Comparison of ENCODE assay signal across 8 cellular contexts in genomic region chr1:30778156-30778978, GRCh38. TPM values are rescaled to one million over a fixed set of nuclear protein-coding genes. Genes with fewer than 3 reads are reported as not detected.
DNase-seq lines count a peak whose midpoint lies in the region; ATAC-seq and TF ChIP-seq lines count a peak whose summit lies in the region.

No MANE protein-coding gene starts in this region.

- H4K5ac ChIP-seq in H9 (ENCODE audit: insufficient read length, low read depth, low read length) = no peak overlapping the region

- H2AFZ ChIP-seq in Karpas-422 (ENCODE audit: low read length) (no peak overlapping the region), H9 (ENCODE audit: low read length) (no peak overlapping the region)

- no peak overlapping the region for H2AK5ac ChIP-seq in H9 (ENCODE audit: insufficient read length, low read length)

- H3K14ac ChIP-seq in H9 (ENCODE audit: insufficient read depth, low read length) = no peak overlapping the region

- no peak overlapping the region for H4K8ac ChIP-seq in H9 (replicated peaks; ENCODE audit: insufficient read length, low read depth, low read length)

- no peak overlapping the region for H3K56ac ChIP-seq in H9 (ENCODE audit: insufficient read length, low read depth, low read length)

- no peak overlapping the region for H2BK20ac ChIP-seq in H9 (ENCODE audit: low read depth, low read length, poor library complexity, severe bottlenecking)

- H3K36me3 Mint-ChIP-seq in H9 (ENCODE audit: insufficient read depth in 1 of 3, low read depth in 3 of 3) = no peaks in the 10 kb centered on the region
- no peaks in the 10 kb centered on the region for H3K36me3 Mint-ChIP-seq in progenitor cell of endocrine pancreas (ENCODE audit: insufficient read depth)

- H3K18ac ChIP-seq in H9 (ENCODE audit: insufficient read length, low read depth, low read length) = no peak overlapping the region

- no CpG with 5 or more reads among the region's 11 CpGs for WGBS in H9 (ENCODE audit: extremely low coverage, insufficient read length, low lambda C conversion rate)

- DNase-seq in DMS79 (lab: John Stamatoyannopoulos, UW) = peak; percentile 61
- peak; percentile 79 for DNase-seq in Karpas-422
- DNase-seq in T1000 (lab: John Stamatoyannopoulos, UW) = peak; percentile 23
- DNase-seq in kidney epithelial cell (ENCODE audit: low read depth) = peak; percentile 60
- no peak for DNase-seq in H9
- no peak for DNase-seq in progenitor cell of endocrine pancreas (ENCODE audit: low spot score, unreplicated experiment)
- no peak for DNase-seq in cortex of kidney (lab: John Stamatoyannopoulos, UW)

- H4K20me1 ChIP-seq in Karpas-422 (ENCODE audit: insufficient read depth, low read depth, low read length) = no peaks in the 10 kb centered on the region; the same call in 1 of the 2 replicates
- no peaks in the 10 kb centered on the region for H4K20me1 ChIP-seq in H9 (ENCODE audit: control insufficient read depth, insufficient read depth, insufficient read length)

- H3K79me2 ChIP-seq in Karpas-422 (ENCODE audit: low read length) (no peaks in the 10 kb centered on the region), H9 (ENCODE audit: insufficient read depth, low read length) (no peaks in the 10 kb centered on the region)

- H3K27me3 Mint-ChIP-seq in H9 (ENCODE audit: low read depth) = peaks cover 18% of the 10 kb centered on the region
- H3K27me3 Mint-ChIP-seq in progenitor cell of endocrine pancreas = peaks cover 23% of the 10 kb centered on the region

- H3K4me1 Mint-ChIP-seq in H9 = peaks cover 9 to 25% of the 10 kb centered on the region in 2 experiments
- H3K4me1 Mint-ChIP-seq in progenitor cell of endocrine pancreas (ENCODE audit: low read depth) = peaks cover 8% of the 10 kb centered on the region

- no peak overlapping the region for H3K4me3 ChIP-seq in Karpas-422 (ENCODE audit: low read length)
- no peak overlapping the region for H3K4me3 ChIP-seq in kidney epithelial cell (ENCODE audit: low read depth, low read length)

- H2BK5ac ChIP-seq in H9 (ENCODE audit: insufficient read length, low read length) = no peak overlapping the region

- H3K4me3 Mint-ChIP-seq in H9 (no peak overlapping the region), progenitor cell of endocrine pancreas (ENCODE audit: low read depth) (no peak overlapping the region)

- no peak overlapping the region for H3K4ac ChIP-seq in H9 (ENCODE audit: low read depth, low read length)

- no peaks in the 10 kb centered on the region for H3K9me3 ChIP-seq in Karpas-422 (ENCODE audit: low read length)
- no peaks in the 10 kb centered on the region for H3K9me3 ChIP-seq in H9 (ENCODE audit: control insufficient read depth, low read depth, low read length)

- H3K27ac Mint-ChIP-seq in H9 = no peak overlapping the region; a peak in 1 of 7 replicates
- H3K27ac Mint-ChIP-seq in progenitor cell of endocrine pancreas = no peak overlapping the region

- H3K27ac ChIP-seq in Karpas-422 (ENCODE audit: low read length) (no peak overlapping the region), H9 (ENCODE audit: insufficient read length, low read depth, low read length) (no peak overlapping the region)

- H2BK15ac ChIP-seq in H9 (ENCODE audit: low read depth, low read length) = no peak overlapping the region

- no peak overlapping the region for H3K9ac ChIP-seq in Karpas-422 (ENCODE audit: low read length)
- H3K9ac ChIP-seq in H9 (ENCODE audit: extremely low read depth, insufficient read length, low read length) = no peak overlapping the region

- peaks cover 29% of the 10 kb centered on the region for H3K4me1 ChIP-seq in Karpas-422 (ENCODE audit: low read length)
- H3K4me1 ChIP-seq in H9 (ENCODE audit: insufficient read depth, low read length) = no peaks in the 10 kb centered on the region

- H3K27me3 ChIP-seq in Karpas-422 (ENCODE audit: low read length) = no peaks in the 10 kb centered on the region
- H3K27me3 ChIP-seq in kidney epithelial cell (ENCODE audit: control insufficient read depth, insufficient read depth, low read length) = no peaks in the 10 kb centered on the region
- no peaks in the 10 kb centered on the region; the same call in 1 of the 2 replicates for H3K27me3 ChIP-seq in H9 (ENCODE audit: insufficient read depth, low read length)

- no peak for TF ChIP-seq CTCF in kidney epithelial cell (IDR thresholded peaks at IDR 0.05; ENCODE audit: insufficient read depth, low read length, poor library complexity, severe bottlenecking)
- no peak for TF ChIP-seq CTCF in H9 (conservative IDR thresholded peaks at IDR 0.05)
- no peak for TF ChIP-seq CTCF in progenitor cell of endocrine pancreas (IDR thresholded peaks at IDR 0.05; ENCODE audit: unreplicated experiment)

- H3K23ac ChIP-seq in H9 (ENCODE audit: insufficient read length, low read depth, low read length) = no peak overlapping the region

- H3K9me3 Mint-ChIP-seq in H9 (no peaks in the 10 kb centered on the region), progenitor cell of endocrine pancreas (ENCODE audit: low read depth) (no peaks in the 10 kb centered on the region)

- H3K9me2 ChIP-seq in Karpas-422 (replicated peaks; ENCODE audit: insufficient read depth, low read length) = no peaks in the 10 kb centered on the region

- no peak overlapping the region for H4K91ac ChIP-seq in H9 (ENCODE audit: insufficient read length, low read depth, low read length)

- H3K4me2 ChIP-seq in Karpas-422 (ENCODE audit: low read depth, low read length, poor library complexity, severe bottlenecking) (no peak overlapping the region), H9 (ENCODE audit: insufficient read depth, insufficient read length, low read length) (no peak overlapping the region)

- peaks cover 4% of the 10 kb centered on the region for H3K23me2 ChIP-seq in H9 (ENCODE audit: insufficient read length, low read depth, low read length, poor library complexity, severe bottlenecking)

- no peaks in the 10 kb centered on the region for H3K36me3 ChIP-seq in Karpas-422 (ENCODE audit: insufficient read depth, low read length)
- H3K36me3 ChIP-seq in kidney epithelial cell (ENCODE audit: control insufficient read depth, insufficient read depth, low read length) = no peaks in the 10 kb centered on the region

- ATAC-seq in HG03039 (IDR thresholded peaks at IDR 0.05; ENCODE audit: unreplicated experiment) = no peak

- H3K79me1 ChIP-seq in H9 (ENCODE audit: insufficient read depth, low read depth, low read length, poor library complexity, severe bottlenecking) = no peaks in the 10 kb centered on the region

- H2BK12ac ChIP-seq in H9 (ENCODE audit: insufficient read length, low read depth, low read length) = no peak overlapping the region

- H3T11ph ChIP-seq in H9 (ENCODE audit: low read length) = no peak overlapping the region

- H2BK120ac ChIP-seq in H9 (ENCODE audit: low read depth, low read length, poor library complexity, severe bottlenecking) = no peak overlapping the region

RNA-seq across cellular contexts. Expression of gene LAPTM5, which starts 20.8 kb away (rescaled TPM):
- 117 and 184 TPM in 2 replicates for total RNA-seq in Karpas-422 (2014; rRNA removed; shearing (Covaris generic); ENCODE audit: low replicate concordance)
- total RNA-seq in kidney epithelial cell (2.6 and 3.1 TPM in 2 replicates), H9 (2021) (0.15 and 0.20 TPM in 2 replicates), progenitor cell of endocrine pancreas (0.20 TPM in 1 of 2 replicates, not detected in the other)

RNA-seq across cellular contexts. Expression of gene MATN1, which starts 55.0 kb away (rescaled TPM):
- total RNA-seq in Karpas-422 (2014; rRNA removed; shearing (Covaris generic); ENCODE audit: low replicate concordance) = 0.19 and 1.2 TPM in 2 replicates
- total RNA-seq in kidney epithelial cell (0.04 TPM in 1 of 2 replicates, not detected in the other), H9 (2021) (not detected in 2 replicates), progenitor cell of endocrine pancreas (0.11 and 0.14 TPM in 2 replicates)

Comparison
In these comparisons a context has a peak if more than half of its experiments do, and no peak if none do; other contexts are left out.
1. DNase-seq: peak in DMS79 (single experiment), Karpas-422 (single experiment), T1000 (single experiment) and kidney epithelial cell (single experiment); none in H9 (single experiment), progenitor cell of endocrine pancreas (single experiment) and cortex of kidney (single experiment).
2. RNA of gene LAPTM5, which starts 20.8 kb away (total RNA-seq): 117 to 184 TPM in Karpas-422; 2.6 to 3.1 TPM in kidney epithelial cell, 0.15 to 0.20 TPM in H9 and 0.20 TPM in progenitor cell of endocrine pancreas; every median in the first group is over 10 times any median in the second.